In the genomic region with DNA sequence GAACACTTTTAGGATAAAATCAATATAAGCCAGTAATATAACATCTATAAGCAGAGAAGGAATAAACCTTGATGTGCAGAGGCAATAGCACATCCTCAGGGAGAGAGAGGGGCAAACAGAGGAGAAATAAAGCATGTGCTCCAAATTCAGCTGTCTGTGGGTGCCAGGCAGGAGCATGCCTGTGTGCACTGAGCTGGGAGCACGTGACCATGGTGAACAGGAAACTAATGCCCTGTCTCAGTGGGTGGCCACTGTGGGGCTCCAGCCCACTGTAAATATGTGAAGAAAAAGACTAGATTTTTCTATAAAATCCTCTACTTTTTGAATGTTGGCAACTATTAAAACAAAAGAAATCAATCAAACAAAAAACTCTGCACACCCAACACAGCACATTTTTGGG, we compare ENCODE assay signal across 13 cellular contexts. TPM values are rescaled to one million over a fixed set of nuclear protein-coding genes. Genes with fewer than 3 reads are reported as not detected.
DNase-seq lines count a peak whose midpoint lies in the region; ATAC-seq, FAIRE-seq and TF ChIP-seq lines count a peak whose summit lies in the region.
"Had no signal": no experiment of that assay in that cellular context is flagged by ENCODE, and none has a peak within 500 bp of the region (broad histone marks: within the 10 kb centered on the region; RNA-seq: fewer than 3 reads in every experiment).

No MANE protein-coding gene starts in this region.

- H3K36me3 Mint-ChIP-seq in activated CD4-positive, alpha-beta T cell treated with anti-CD3 and anti-CD28 coated beads, Interleukin-2, amount 10 ng/mL, durations not matched to agents 24 days and 14 days (ENCODE audit: low read depth): peaks cover 44% of the 10 kb centered on the region
- H3K36me3 Mint-ChIP-seq in central memory CD8-positive, alpha-beta T cell (ENCODE audit: insufficient read depth): peaks cover 30% of the 10 kb centered on the region

- H3K9me3 ChIP-seq in kidney (ENCODE audit: control insufficient read depth in 1 of 2, low read length in 2 of 2): no peaks in the 10 kb centered on the region

- no peaks in the 10 kb centered on the region for H3K79me1 ChIP-seq in mesendoderm (ENCODE audit: low read length)

- peaks cover 64% of the 10 kb centered on the region for H3K4me1 Mint-ChIP-seq in activated CD4-positive, alpha-beta T cell treated with anti-CD3 and anti-CD28 coated beads, Interleukin-2, amount 10 ng/mL, durations not matched to agents 24 days and 14 days
- peaks cover 84% of the 10 kb centered on the region for H3K4me1 Mint-ChIP-seq in central memory CD8-positive, alpha-beta T cell

- no peak overlapping the region for H3K4ac ChIP-seq in mesendoderm (ENCODE audit: low read depth, low read length)

- ATAC-seq in central memory CD8-positive, alpha-beta T cell (replicated peaks; ENCODE audit: extremely low read depth, poor library complexity, severe bottlenecking): no peak
- no peak for ATAC-seq in GM19463 (IDR thresholded peaks at IDR 0.05; ENCODE audit: unreplicated experiment)

- H3K79me2 ChIP-seq in mesendoderm (ENCODE audit: control insufficient read depth, insufficient read depth, low read length): no peaks in the 10 kb centered on the region

- peak overlapping the region; percentile 98 for H3K27ac Mint-ChIP-seq in activated CD4-positive, alpha-beta T cell treated with anti-CD3 and anti-CD28 coated beads, Interleukin-2, amount 10 ng/mL, durations not matched to agents 24 days and 14 days
- H3K27ac Mint-ChIP-seq in central memory CD8-positive, alpha-beta T cell (ENCODE audit: low read depth): peak overlapping the region; percentile 87

- no peak overlapping the region for H4K5ac ChIP-seq in mesendoderm (ENCODE audit: low read length)

- H3K9me3 Mint-ChIP-seq in activated CD4-positive, alpha-beta T cell treated with anti-CD3 and anti-CD28 coated beads, Interleukin-2, amount 10 ng/mL, durations not matched to agents 24 days and 14 days: peaks cover 10% of the 10 kb centered on the region
- H3K9me3 Mint-ChIP-seq in central memory CD8-positive, alpha-beta T cell: no peaks in the 10 kb centered on the region

- H3K4me3 Mint-ChIP-seq in activated CD4-positive, alpha-beta T cell treated with anti-CD3 and anti-CD28 coated beads, Interleukin-2, amount 10 ng/mL, durations not matched to agents 24 days and 14 days: peak overlapping the region; percentile 71
- peak overlapping the region; percentile 67 for H3K4me3 Mint-ChIP-seq in central memory CD8-positive, alpha-beta T cell

- no peak overlapping the region for H3K56ac ChIP-seq in mesendoderm (ENCODE audit: low read length)

- no peaks in the 10 kb centered on the region for H3K36me3 ChIP-seq in mesendoderm (ENCODE audit: control insufficient read depth, insufficient read depth, low read length)
- no peaks in the 10 kb centered on the region for H3K36me3 ChIP-seq in kidney (ENCODE audit: control insufficient read depth in 1 of 2, insufficient read depth in 2 of 2, low read length in 2 of 2)

- no peak overlapping the region for H3K18ac ChIP-seq in mesendoderm (ENCODE audit: low read length)

- H3K4me2 ChIP-seq in mesendoderm (ENCODE audit: low read length): no peak overlapping the region

- intact Hi-C loops in activated CD4-positive, alpha-beta T cell treated with anti-CD3 and anti-CD28 coated beads, Interleukin-2, amount 10 ng/mL, durations not matched to agents 24 days and 14 days (cut with micrococcal nuclease): loop anchor here (1.0 to 2.0 kb wide), 2 partner anchors 15 to 25 kb away; no protein-coding TSS in a partner anchor
- intact Hi-C loops in kidney (cut with DNase I): no loop called here

- no CpG with 5 or more reads among the region's 1 CpG for WGBS in mesendoderm (ENCODE audit: extremely low coverage, insufficient coverage, low lambda C conversion rate)

- no peak overlapping the region for H2BK15ac ChIP-seq in mesendoderm (replicated peaks; ENCODE audit: low read depth)

- H3K4me1 ChIP-seq in mesendoderm (ENCODE audit: control insufficient read depth, low read depth, low read length): no peaks in the 10 kb centered on the region
- no peaks in the 10 kb centered on the region for H3K4me1 ChIP-seq in kidney (ENCODE audit: control insufficient read depth in 1 of 2, insufficient read depth in 1 of 2, low read depth in 1 of 2, low read length in 2 of 2)

- H2AK5ac ChIP-seq in mesendoderm (ENCODE audit: low read length): no peak overlapping the region

- no peak overlapping the region for H2BK5ac ChIP-seq in mesendoderm (ENCODE audit: low read length)

- FAIRE-seq in kidney (lab: Jason Lieb, UNC): no peak

- TF ChIP-seq CTCF in kidney (IDR thresholded peaks at IDR 0.05; ENCODE audit: borderline replicate concordance, extremely low read depth, insufficient read depth): no peak

- H3K4me3 ChIP-seq in mesendoderm (ENCODE audit: low read length): no peak overlapping the region
- H3K4me3 ChIP-seq in kidney (ENCODE audit: low read length in 2 of 2): no peak overlapping the region

- no peak overlapping the region for H2BK120ac ChIP-seq in mesendoderm (ENCODE audit: low read depth, low read length)

- no peaks in the 10 kb centered on the region for H3K27me3 ChIP-seq in mesendoderm (ENCODE audit: insufficient read depth, low read length, poor library complexity)

- H3K27me3 Mint-ChIP-seq in activated CD4-positive, alpha-beta T cell treated with anti-CD3 and anti-CD28 coated beads, Interleukin-2, amount 10 ng/mL, durations not matched to agents 24 days and 14 days: no peaks in the 10 kb centered on the region
- H3K27me3 Mint-ChIP-seq in central memory CD8-positive, alpha-beta T cell: no peaks in the 10 kb centered on the region

- H4K8ac ChIP-seq in mesendoderm (ENCODE audit: low read depth, low read length): no peak overlapping the region

- peak; percentile 79 for DNase-seq in activated CD4-positive, alpha-beta T cell treated with anti-CD3 and anti-CD28 coated beads, Interleukin-2, amount 10 ng/mL, durations not matched to agents 24 days and 14 days
- DNase-seq in activated CD4-positive, alpha-beta T cell treated with anti-CD3 and anti-CD28 coated beads, Interleukin-2, amount 50 U/mL, for 4 hours: no peak
- peak; percentile 26 for DNase-seq in T-helper 9 cell
- peak in 1 of 2 donors; percentile 24 for DNase-seq in central memory CD8-positive, alpha-beta T cell (ENCODE audit: low spot score in 2 of 2)
- peak; percentile 39 for DNase-seq in stimulated activated CD4-positive, alpha-beta T cell treated with anti-CD3 and anti-CD28 coated beads, Interleukin-4, amount 100 ng/mL, for 1 hour
- no peak for DNase-seq in mesendoderm
- no peak for DNase-seq in kidney
- DNase-seq: ACHN, cerebellar nuclear complex, MV-4-11, NCI-H69 had no signal

- H3K27ac ChIP-seq in mesendoderm (ENCODE audit: low read depth, low read length): no peak overlapping the region
- no peak overlapping the region for H3K27ac ChIP-seq in kidney (ENCODE audit: low read depth in 2 of 2, low read length in 2 of 2)

- H3K23ac ChIP-seq in mesendoderm (ENCODE audit: low read length): no peak overlapping the region

- H3K9ac ChIP-seq in mesendoderm (ENCODE audit: low read length): no peak overlapping the region
- H3K9ac ChIP-seq in kidney (ENCODE audit: low read length in 2 of 2): no peak overlapping the region

RNA-seq across cellular contexts. Expression of gene FYB1, which starts 55.3 kb away (rescaled TPM):
- 84.9 and 93.7 TPM in 2 replicates for total RNA-seq in activated CD4-positive, alpha-beta T cell treated with anti-CD3 and anti-CD28 coated beads, Interleukin-2, amount 10 ng/mL, durations not matched to agents 24 days and 14 days
- polyA plus RNA-seq in mesendoderm (2013, experiment 1 of 2): not detected
- not detected for polyA plus RNA-seq in mesendoderm (2013, experiment 2 of 2)
- 53.7 TPM for total RNA-seq in kidney
- polyA plus RNA-seq in kidney (ENCODE audit: insufficient read depth, low read depth, low replicate concordance): 2.3 TPM
- total RNA-seq: Daoy had no signal

Comparison
In these comparisons a context has a peak if more than half of its experiments do, and no peak if none do; other contexts are left out.
1. DNase-seq: peak in activated CD4-positive, alpha-beta T cell treated with anti-CD3 and anti-CD28 coated beads, Interleukin-2, amount 10 ng/mL, durations not matched to agents 24 days and 14 days (single experiment), T-helper 9 cell (single experiment) and stimulated activated CD4-positive, alpha-beta T cell treated with anti-CD3 and anti-CD28 coated beads, Interleukin-4, amount 100 ng/mL, for 1 hour (single experiment); none in activated CD4-positive, alpha-beta T cell treated with anti-CD3 and anti-CD28 coated beads, Interleukin-2, amount 50 U/mL, for 4 hours (0 of 2), mesendoderm (single experiment) and kidney (single experiment).